Comparison of ENCODE assay signal across 19 cellular contexts in the genomic region with DNA sequence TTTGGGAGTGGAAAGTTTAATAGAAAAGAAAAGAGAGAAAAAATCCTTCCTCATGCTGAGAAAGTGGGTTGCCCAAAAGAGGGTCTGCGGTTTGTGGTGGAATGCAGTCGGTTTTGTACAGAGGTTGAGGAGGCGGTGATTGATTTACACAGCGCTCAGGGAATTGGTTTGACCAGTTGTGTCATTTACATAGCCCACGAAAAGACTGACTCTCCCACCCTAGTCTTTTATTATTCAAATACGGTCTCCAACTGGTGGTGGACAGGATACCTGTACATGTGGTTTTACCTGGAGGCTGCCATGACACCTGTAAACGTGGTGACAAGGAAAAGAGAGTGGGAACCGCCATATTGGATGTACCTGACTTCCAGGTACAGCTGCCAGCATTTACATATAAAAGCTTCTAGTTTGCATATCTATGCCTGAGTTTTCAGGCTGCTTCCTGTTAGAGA. TPM values are rescaled to one million over a fixed set of nuclear protein-coding genes. Genes with fewer than 3 reads are reported as not detected.
DNase-seq lines count a peak whose midpoint lies in the region; FAIRE-seq and TF ChIP-seq lines count a peak whose summit lies in the region.
"Had no signal": no experiment of that assay in that cellular context is flagged by ENCODE, and none has a peak within 500 bp of the region (broad histone marks: within the 10 kb centered on the region; RNA-seq: fewer than 3 reads in every experiment).

No MANE protein-coding gene starts in this region.

- no peak overlapping the region for H3K4me2 ChIP-seq in astrocyte (ENCODE audit: low read length)

- H3K27me3 Mint-ChIP-seq in activated naive CD4-positive, alpha-beta T cell treated with anti-CD3 and anti-CD28 coated beads, Interleukin-2, amount 50 U/mL, for 24 hours: peaks cover 39% of the 10 kb centered on the region
- peaks cover 66% of the 10 kb centered on the region for H3K27me3 Mint-ChIP-seq in astrocyte (ENCODE audit: low read depth, unreplicated experiment)
- H3K27me3 Mint-ChIP-seq in type B pancreatic cell: peaks cover 82% of the 10 kb centered on the region
- H3K27me3 Mint-ChIP-seq in activated T-helper 1 cell treated with anti-CD3 and anti-CD28 coated beads, Interleukin-12 subunit alpha, Interleukin-12 subunit beta, Interleukin-2, Interleukin-4 antibody, amounts not matched to agents 30 ng/mL and 10 ng/mL and 1 ng/mL, durations not matched to agents 14 hours and 24 hours and 36 hours (ENCODE audit: insufficient read depth): peaks cover 71% of the 10 kb centered on the region

- no peaks in the 10 kb centered on the region for H3K4me1 ChIP-seq in astrocyte (ENCODE audit: insufficient read depth, low read length)
- H3K4me1 ChIP-seq: prostate gland had no signal

- no peaks in the 10 kb centered on the region for H3K9me3 ChIP-seq in astrocyte (ENCODE audit: insufficient read depth, low read depth, low read length)
- H3K9me3 ChIP-seq: prostate gland, thoracic aorta had no signal

- H3K27me3 ChIP-seq in astrocyte (ENCODE audit: insufficient read depth, low read length): peaks cover 46% of the 10 kb centered on the region

- H4K20me1 ChIP-seq in astrocyte (ENCODE audit: insufficient read depth, low read length): no peaks in the 10 kb centered on the region

- peaks cover 14% of the 10 kb centered on the region for H3K4me1 Mint-ChIP-seq in activated naive CD4-positive, alpha-beta T cell treated with anti-CD3 and anti-CD28 coated beads, Interleukin-2, amount 50 U/mL, for 24 hours
- H3K4me1 Mint-ChIP-seq in astrocyte (ENCODE audit: low read depth, unreplicated experiment) (peaks cover 12% of the 10 kb centered on the region), type B pancreatic cell (ENCODE audit: unreplicated experiment) (peaks cover 21% of the 10 kb centered on the region)
- H3K4me1 Mint-ChIP-seq in activated T-helper 1 cell treated with anti-CD3 and anti-CD28 coated beads, Interleukin-12 subunit alpha, Interleukin-12 subunit beta, Interleukin-2, Interleukin-4 antibody, amounts not matched to agents 30 ng/mL and 10 ng/mL and 1 ng/mL, durations not matched to agents 14 hours and 24 hours and 36 hours (ENCODE audit: low read depth): peaks cover 14% of the 10 kb centered on the region
- H3K4me1 Mint-ChIP-seq: immature natural killer cell had no signal

- H3K9ac ChIP-seq in astrocyte (ENCODE audit: low read length): no peak overlapping the region

- TF ChIP-seq CTCF in astrocyte (IDR thresholded peaks at IDR 0.05; ENCODE audit: insufficient read depth, low read depth, low read length) (no peak), type B pancreatic cell (conservative IDR thresholded peaks at IDR 0.05) (no peak)

- H3K9me3 Mint-ChIP-seq in activated naive CD4-positive, alpha-beta T cell treated with anti-CD3 and anti-CD28 coated beads, Interleukin-2, amount 50 U/mL, for 24 hours: no peaks in the 10 kb centered on the region
- no peaks in the 10 kb centered on the region for H3K9me3 Mint-ChIP-seq in astrocyte (ENCODE audit: unreplicated experiment)
- no peaks in the 10 kb centered on the region for H3K9me3 Mint-ChIP-seq in type B pancreatic cell
- no peaks in the 10 kb centered on the region for H3K9me3 Mint-ChIP-seq in activated T-helper 1 cell treated with anti-CD3 and anti-CD28 coated beads, Interleukin-12 subunit alpha, Interleukin-12 subunit beta, Interleukin-2, Interleukin-4 antibody, amounts not matched to agents 30 ng/mL and 10 ng/mL and 1 ng/mL, durations not matched to agents 14 hours and 24 hours and 36 hours
- H3K9me3 Mint-ChIP-seq: activated naive CD8-positive, alpha-beta T cell treated with anti-CD3 and anti-CD28 coated beads, Interleukin-2, amount 10 ng/mL, durations not matched to agents 7 days and 5 days; activated T-cell treated with anti-CD3 and anti-CD28 coated beads, Interleukin-2, amount 50 U/mL, for 24 hours; immature natural killer cell; natural killer cell; T-cell had no signal

- no peaks in the 10 kb centered on the region for H3K36me3 ChIP-seq in astrocyte (ENCODE audit: insufficient read depth, low read length)
- H3K36me3 ChIP-seq: prostate gland, thoracic aorta had no signal

- DNase-seq in activated naive CD4-positive, alpha-beta T cell treated with Interleukin-2 at 50 U/mL for 16 hours: no peak
- no peak for DNase-seq in astrocyte (ENCODE audit: low read depth)
- DNase-seq in islet precursor cell: peak; percentile 65
- no peak for DNase-seq in type B pancreatic cell (ENCODE audit: extremely low spot score, unreplicated experiment)
- DNase-seq in HuH-7 (ENCODE audit: low spot score): no peak
- no peak for DNase-seq in activated T-helper 1 cell treated with anti-CD3 and anti-CD28 coated beads, Interleukin-12 subunit alpha, Interleukin-12 subunit beta, Interleukin-2, Interleukin-4 antibody, amounts not matched to agents 30 ng/mL and 10 ng/mL and 1 ng/mL, durations not matched to agents 14 hours and 24 hours and 36 hours (ENCODE audit: low spot score)
- no peak for DNase-seq in COLO829 (ENCODE audit: low spot score)
- DNase-seq: activated CD4-positive, alpha-beta T cell treated with anti-CD3 and anti-CD28 coated beads, Interleukin-2, amount 50 U/mL, for 48 hours; activated T-cell treated with anti-CD3 and anti-CD28 coated beads, Interleukin-2, amount 50 U/mL, for 24 hours; natural killer cell; stimulated activated CD4-positive, alpha-beta T cell treated with anti-CD3 and anti-CD28 coated beads, Interleukin-4, amount 100 ng/mL, for 4 hours had no signal

- peak overlapping the region; percentile 68 for H3K27ac Mint-ChIP-seq in activated naive CD4-positive, alpha-beta T cell treated with anti-CD3 and anti-CD28 coated beads, Interleukin-2, amount 50 U/mL, for 24 hours
- no peak overlapping the region for H3K27ac Mint-ChIP-seq in astrocyte (ENCODE audit: unreplicated experiment)
- peak overlapping the region; percentile 37 for H3K27ac Mint-ChIP-seq in type B pancreatic cell
- H3K27ac Mint-ChIP-seq in activated T-helper 1 cell treated with anti-CD3 and anti-CD28 coated beads, Interleukin-12 subunit alpha, Interleukin-12 subunit beta, Interleukin-2, Interleukin-4 antibody, amounts not matched to agents 30 ng/mL and 10 ng/mL and 1 ng/mL, durations not matched to agents 14 hours and 24 hours and 36 hours: no peak overlapping the region
- H3K27ac Mint-ChIP-seq: activated naive CD8-positive, alpha-beta T cell treated with anti-CD3 and anti-CD28 coated beads, Interleukin-2, amount 10 ng/mL, durations not matched to agents 7 days and 5 days; activated T-cell treated with anti-CD3 and anti-CD28 coated beads, Interleukin-2, amount 50 U/mL, for 24 hours; immature natural killer cell; natural killer cell; T-cell had no signal

- no peak overlapping the region for H3K4me3 Mint-ChIP-seq in activated naive CD4-positive, alpha-beta T cell treated with anti-CD3 and anti-CD28 coated beads, Interleukin-2, amount 50 U/mL, for 24 hours
- H3K4me3 Mint-ChIP-seq in astrocyte (ENCODE audit: unreplicated experiment): peak overlapping the region; percentile 72
- peak overlapping the region; percentile 78 for H3K4me3 Mint-ChIP-seq in type B pancreatic cell
- no peak overlapping the region for H3K4me3 Mint-ChIP-seq in activated T-helper 1 cell treated with anti-CD3 and anti-CD28 coated beads, Interleukin-12 subunit alpha, Interleukin-12 subunit beta, Interleukin-2, Interleukin-4 antibody, amounts not matched to agents 30 ng/mL and 10 ng/mL and 1 ng/mL, durations not matched to agents 14 hours and 24 hours and 36 hours
- H3K4me3 Mint-ChIP-seq: activated naive CD8-positive, alpha-beta T cell treated with anti-CD3 and anti-CD28 coated beads, Interleukin-2, amount 10 ng/mL, durations not matched to agents 7 days and 5 days; activated T-cell treated with anti-CD3 and anti-CD28 coated beads, Interleukin-2, amount 50 U/mL, for 24 hours; immature natural killer cell; T-cell had no signal

- no peak overlapping the region for H3K27ac ChIP-seq in astrocyte (ENCODE audit: low read depth, low read length)
- H3K27ac ChIP-seq: prostate gland, thoracic aorta had no signal

- intact Hi-C loops in activated T-helper 1 cell treated with anti-CD3 and anti-CD28 coated beads, Interleukin-12 subunit alpha, Interleukin-12 subunit beta, Interleukin-2, Interleukin-4 antibody, amounts not matched to agents 30 ng/mL and 10 ng/mL and 1 ng/mL, durations not matched to agents 14 hours and 24 hours and 36 hours (cut with micrococcal nuclease): loop anchor here (1.0 kb wide), 2 partner anchors 30 to 130 kb away; no protein-coding TSS in a partner anchor

- H3K4me3 ChIP-seq in astrocyte (ENCODE audit: insufficient read depth, low read depth, low read length): no peak overlapping the region
- H3K4me3 ChIP-seq: lung, prostate gland, thoracic aorta had no signal

- H2AFZ ChIP-seq in astrocyte (ENCODE audit: low read depth, low read length): no peak overlapping the region

- no peaks in the 10 kb centered on the region for H3K79me2 ChIP-seq in astrocyte (ENCODE audit: insufficient read depth, low read length)

- no peak for FAIRE-seq in astrocyte (lab: Jason Lieb, UNC)
- FAIRE-seq: bronchial epithelial cell had no signal

- H3K36me3 Mint-ChIP-seq in activated naive CD4-positive, alpha-beta T cell treated with anti-CD3 and anti-CD28 coated beads, Interleukin-2, amount 50 U/mL, for 24 hours: no peaks in the 10 kb centered on the region
- H3K36me3 Mint-ChIP-seq in astrocyte (ENCODE audit: low read depth, unreplicated experiment): no peaks in the 10 kb centered on the region
- H3K36me3 Mint-ChIP-seq in type B pancreatic cell: no peaks in the 10 kb centered on the region
- no peaks in the 10 kb centered on the region for H3K36me3 Mint-ChIP-seq in activated T-helper 1 cell treated with anti-CD3 and anti-CD28 coated beads, Interleukin-12 subunit alpha, Interleukin-12 subunit beta, Interleukin-2, Interleukin-4 antibody, amounts not matched to agents 30 ng/mL and 10 ng/mL and 1 ng/mL, durations not matched to agents 14 hours and 24 hours and 36 hours (ENCODE audit: low read depth)
- H3K36me3 Mint-ChIP-seq: activated naive CD8-positive, alpha-beta T cell treated with anti-CD3 and anti-CD28 coated beads, Interleukin-2, amount 10 ng/mL, durations not matched to agents 7 days and 5 days; immature natural killer cell; natural killer cell; T-cell had no signal

RNA-seq across cellular contexts. Expression of a gene that starts 42.1 kb away (rescaled TPM):
- total RNA-seq in astrocyte (2.7 and 3.4 TPM in 2 replicates), type B pancreatic cell (ENCODE audit: low replicate concordance) (10.9 and 27.3 TPM in 2 replicates)
- total RNA-seq in activated T-helper 1 cell treated with anti-CD3 and anti-CD28 coated beads, Interleukin-12 subunit alpha, Interleukin-12 subunit beta, Interleukin-2, Interleukin-4 antibody, amounts not matched to agents 30 ng/mL and 10 ng/mL and 1 ng/mL, durations not matched to agents 14 hours and 24 hours and 36 hours: 12.2 and 12.3 TPM in 2 replicates

RNA-seq across cellular contexts. Expression of a gene that starts 44.4 kb away (rescaled TPM):
- total RNA-seq in astrocyte (0.50 and 1.7 TPM in 2 replicates), type B pancreatic cell (ENCODE audit: low replicate concordance) (1.3 and 2.6 TPM in 2 replicates)
- total RNA-seq in activated T-helper 1 cell treated with anti-CD3 and anti-CD28 coated beads, Interleukin-12 subunit alpha, Interleukin-12 subunit beta, Interleukin-2, Interleukin-4 antibody, amounts not matched to agents 30 ng/mL and 10 ng/mL and 1 ng/mL, durations not matched to agents 14 hours and 24 hours and 36 hours: 61.0 and 66.7 TPM in 2 replicates

Comparison
In these comparisons a context has a peak if more than half of its experiments do, and no peak if none do; other contexts are left out.
1. H3K27ac Mint-ChIP-seq: peak in activated naive CD4-positive, alpha-beta T cell treated with anti-CD3 and anti-CD28 coated beads, Interleukin-2, amount 50 U/mL, for 24 hours (single experiment) and type B pancreatic cell (single experiment); none in astrocyte (single experiment) and activated T-helper 1 cell treated with anti-CD3 and anti-CD28 coated beads, Interleukin-12 subunit alpha, Interleukin-12 subunit beta, Interleukin-2, Interleukin-4 antibody, amounts not matched to agents 30 ng/mL and 10 ng/mL and 1 ng/mL, durations not matched to agents 14 hours and 24 hours and 36 hours (single experiment).
2. H3K4me3 Mint-ChIP-seq: peak in astrocyte (single experiment) and type B pancreatic cell (single experiment); none in activated naive CD4-positive, alpha-beta T cell treated with anti-CD3 and anti-CD28 coated beads, Interleukin-2, amount 50 U/mL, for 24 hours (single experiment) and activated T-helper 1 cell treated with anti-CD3 and anti-CD28 coated beads, Interleukin-12 subunit alpha, Interleukin-12 subunit beta, Interleukin-2, Interleukin-4 antibody, amounts not matched to agents 30 ng/mL and 10 ng/mL and 1 ng/mL, durations not matched to agents 14 hours and 24 hours and 36 hours (single experiment).
3. RNA of a gene that starts 44.4 kb away (total RNA-seq): 61.0 to 66.7 TPM in activated T-helper 1 cell treated with anti-CD3 and anti-CD28 coated beads, Interleukin-12 subunit alpha, Interleukin-12 subunit beta, Interleukin-2, Interleukin-4 antibody, amounts not matched to agents 30 ng/mL and 10 ng/mL and 1 ng/mL, durations not matched to agents 14 hours and 24 hours and 36 hours; 1.3 to 2.6 TPM in type B pancreatic cell and 0.50 to 1.7 TPM in astrocyte; every median in the first group is over 10 times any median in the second.